Comparison of ENCODE assay signal across 26 cellular contexts in the genomic region with DNA sequence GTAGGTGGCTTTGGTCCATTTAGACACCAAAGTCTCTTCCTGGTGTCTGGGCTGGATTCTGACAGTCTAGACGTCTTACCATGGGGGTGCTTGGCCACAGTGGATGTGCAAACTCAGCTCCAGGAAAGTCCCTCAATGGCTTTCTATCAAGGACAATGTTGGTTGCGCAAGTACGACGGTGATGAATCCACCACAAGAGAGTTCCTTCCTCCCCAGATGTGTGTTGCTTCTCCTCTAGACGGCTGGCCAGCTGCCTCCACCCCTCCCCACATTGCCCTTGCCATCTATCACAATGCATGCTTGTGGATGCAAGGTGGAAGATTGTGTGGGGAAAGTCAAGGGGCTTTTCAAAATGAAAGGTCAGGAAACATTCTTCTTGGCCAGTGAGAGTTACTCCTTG.
"Had no signal": no experiment of that assay in that cellular context is flagged by ENCODE, and none has a peak within 500 bp of the region (broad histone marks: within the 10 kb centered on the region; RNA-seq: fewer than 3 reads in every experiment).

No MANE protein-coding gene starts in this region.

- H3K4me2 ChIP-seq: hepatocyte, smooth muscle cell had no signal

- H3K4me1 ChIP-seq: prostate gland, stomach, thyroid gland, upper lobe of right lung had no signal

- FAIRE-seq: colon, frontal cortex, keratinocyte had no signal

- H3K79me2 ChIP-seq: hepatocyte had no signal

- DNase-seq: activated CD4-positive, alpha-beta T cell treated with anti-CD3 and anti-CD28 coated beads for 36 hours; activated CD4-positive, alpha-beta T cell treated with anti-CD3 and anti-CD28 coated beads, Interleukin-2, amount 50 U/mL, for 4 hours; activated CD4-positive, CD25-positive, alpha-beta regulatory T cell; activated naive CD4-positive, alpha-beta T cell; activated T-cell treated with anti-CD3 and anti-CD28 coated beads for 4 hours; activated T-cell treated with anti-CD3 and anti-CD28 coated beads, Interleukin-2, amount 50 U/mL, for 72 hours; dermis blood vessel endothelial cell; effector CD4-positive, alpha-beta T cell; left cardiac atrium; mammary epithelial cell; ovary; stimulated activated CD4-positive, alpha-beta T cell treated with anti-CD3 and anti-CD28 coated beads, Interleukin-15, amount 100 ng/mL, for 24 hours; stimulated activated CD4-positive, alpha-beta T cell treated with anti-CD3 and anti-CD28 coated beads, Interleukin-2, amount 100 ng/mL, for 24 hours; stimulated activated naive B cell treated with anti-CD40 and anti-IgM and Interleukin-4, amounts not matched to agents 10 μg/mL and 1 μg/mL and 100 μg/mL, for 72 hours; stomach; thyroid gland; upper lobe of right lung had no signal

- H3K36me3 ChIP-seq: neutrophil, ovary, prostate gland, stomach, thyroid gland, upper lobe of right lung had no signal

- ATAC-seq: activated CD4-positive, alpha-beta T cell treated with anti-CD3 and anti-CD28 coated beads for 36 hours; activated naive CD4-positive, alpha-beta T cell treated with anti-CD3 and anti-CD28 coated beads, Interleukin-2, amount 50 U/mL, for 72 hours; activated T-cell treated with anti-CD3 and anti-CD28 coated beads, Interleukin-2, amount 50 U/mL, for 72 hours; left cardiac atrium; stimulated activated naive B cell treated with anti-CD40 and anti-IgM and Interleukin-4, amounts not matched to agents 10 μg/mL and 1 μg/mL and 100 μg/mL, for 72 hours had no signal

- H3K9me3 ChIP-seq: neutrophil, ovary, prostate gland, stomach, thyroid gland, upper lobe of right lung had no signal

- H3K27ac ChIP-seq: epithelial cell of prostate, hepatocyte, neutrophil, ovary, prostate gland, stomach, thyroid gland, upper lobe of right lung had no signal

- H2AFZ ChIP-seq: hepatocyte had no signal

- H3K4me3 ChIP-seq: hepatocyte, ovary, prostate gland, smooth muscle cell, stomach, thyroid gland, upper lobe of right lung had no signal

- H3K27me3 ChIP-seq: hepatocyte, neutrophil, ovary, stomach, thyroid gland, upper lobe of right lung had no signal
